30 cellular contexts compared by ENCODE assay signal in the genomic region with DNA sequence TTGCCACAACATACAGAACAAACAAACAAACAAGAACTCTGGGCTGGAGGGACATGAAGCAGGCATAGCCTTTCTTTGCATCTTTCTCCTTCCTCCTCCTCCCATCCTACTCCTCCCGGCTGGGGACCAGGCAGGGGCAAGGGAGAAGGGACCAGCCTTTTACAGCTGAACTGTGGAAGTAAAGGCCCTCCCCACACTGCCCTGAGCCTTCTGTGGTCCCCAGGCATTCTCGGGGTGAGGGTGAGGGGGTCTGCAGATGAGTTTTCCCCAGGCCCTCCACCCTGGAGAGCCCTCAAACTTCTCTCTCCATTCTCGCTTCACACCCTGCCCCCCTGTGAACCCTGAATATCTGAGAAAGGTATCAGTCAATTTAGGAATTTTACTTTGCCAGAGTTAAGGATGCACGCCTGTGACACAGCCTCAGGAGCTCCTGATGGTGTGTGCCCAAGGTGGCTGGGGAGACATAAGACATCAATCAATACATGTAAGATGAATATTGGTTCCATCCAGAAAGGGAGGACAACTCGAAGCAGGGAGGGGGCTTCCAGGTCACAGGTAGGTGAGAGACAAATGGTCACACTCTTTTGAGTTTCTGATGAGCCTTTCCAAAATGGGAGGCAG.
A peak's percentile ranks its signal among the peaks of the same experiment; 100 is the strongest.
DNase-seq lines count a peak whose midpoint lies in the region; ATAC-seq and TF ChIP-seq lines count a peak whose summit lies in the region.
"Had no signal": no experiment of that assay in that cellular context is flagged by ENCODE, and none has a peak within 500 bp of the region (broad histone marks: within the 10 kb centered on the region; RNA-seq: fewer than 3 reads in every experiment).

No MANE protein-coding gene starts in this region.

- peaks cover 4% of the 10 kb centered on the region for H4K20me1 ChIP-seq in IMR-90 (ENCODE audit: insufficient read depth, low read length)

- CTCF ChIA-PET in IMR-90 (lab: Yijun Ruan, JAX), result interaction anchor here (1.1 kb wide), 1 partner anchor 13 kb away, joined by 4 read pairs; no protein-coding TSS in a partner anchor

- H2BK120ac ChIP-seq in IMR-90 (ENCODE audit: low read depth, low read length), result no peak overlapping the region

- peak overlapping the region; percentile 66 for H2AK9ac ChIP-seq in IMR-90 (replicated peaks; ENCODE audit: low read depth, low read length, poor library complexity)

- TF ChIP-seq POLR2A in IMR-90 (IDR thresholded peaks at IDR 0.05; ENCODE audit: low read depth, low read length) (no peak), esophagus muscularis mucosa (IDR thresholded peaks at IDR 0.05; ENCODE audit: low read depth) (no peak)

- no peak overlapping the region; the same call in 1 of the 2 replicates for H2AK5ac ChIP-seq in IMR-90 (ENCODE audit: low read depth, low read length)

- no peak overlapping the region for H3K18ac ChIP-seq in IMR-90 (ENCODE audit: low read depth, low read length)

- no peak for TF ChIP-seq EP300 in esophagus muscularis mucosa (IDR thresholded peaks at IDR 0.05)

- no peaks in the 10 kb centered on the region for H3K36me3 Mint-ChIP-seq in type B pancreatic cell

- H3K36me3 ChIP-seq in right atrium auricular region, result no peaks in the 10 kb centered on the region
- no peaks in the 10 kb centered on the region for H3K36me3 ChIP-seq in IMR-90 (ENCODE audit: control insufficient read depth, insufficient read depth, low read length)
- no peaks in the 10 kb centered on the region for H3K36me3 ChIP-seq in esophagus muscularis mucosa
- no peaks in the 10 kb centered on the region for H3K36me3 ChIP-seq in WERI-Rb-1
- H3K36me3 ChIP-seq: BE2C, sigmoid colon, thoracic aorta had no signal

- DNase-seq in right atrium auricular region (ENCODE audit: low spot score) (peak; percentile 50), left ventricle myocardium superior (no peak), IMR-90 (no peak), esophagus muscularis mucosa (ENCODE audit: extremely low spot score) (peak; percentile 87), type B pancreatic cell (ENCODE audit: extremely low spot score, unreplicated experiment) (peak; percentile 58), WERI-Rb-1 (no peak)
- DNase-seq: ACHN; activated CD4-positive, alpha-beta T cell treated with anti-CD3 and anti-CD28 coated beads for 36 hours; activated CD8-positive, alpha-beta memory T cell treated with anti-CD3 and anti-CD28 coated beads for 24 hours; activated gamma-delta T cell; activated T-cell treated with anti-CD3 and anti-CD28 coated beads, Interleukin-2, amount 50 U/mL, for 1 hour; BE2C; cerebellar nuclear complex; COR-L47; DMS53; effector CD4-positive, alpha-beta T cell; GF-D8; KBM-7; kidney; mammary epithelial cell; NCI-H1105 treated with DMSO at 0.1 percent for 48 hours; NCI-H1930; sigmoid colon; stimulated activated CD4-positive, alpha-beta T cell treated with anti-CD3 and anti-CD28 coated beads, Interleukin-15, amount 100 ng/mL, for 24 hours; stimulated activated naive CD4-positive, alpha-beta T cell had no signal

- ATAC-seq in left ventricle myocardium superior (no peak), IMR-90 (ENCODE audit: low read depth) (no peak), HG03457 (IDR thresholded peaks at IDR 0.05; ENCODE audit: unreplicated experiment) (no peak), GM18861 (IDR thresholded peaks at IDR 0.05; ENCODE audit: unreplicated experiment) (no peak)
- ATAC-seq: activated CD4-positive, alpha-beta T cell treated with anti-CD3 and anti-CD28 coated beads for 36 hours had no signal

- no peak overlapping the region for H2AFZ ChIP-seq in IMR-90 (replicated peaks; ENCODE audit: low read length, poor library complexity)

- peak overlapping the region; percentile 75; the same call in 1 of the 2 replicates for H3K14ac ChIP-seq in IMR-90 (replicated peaks; ENCODE audit: low read depth, low read length)

- no peak overlapping the region for H3K4ac ChIP-seq in IMR-90 (ENCODE audit: low read depth, low read length)

- no peak overlapping the region for H4K91ac ChIP-seq in IMR-90 (ENCODE audit: insufficient read depth, low read depth, low read length)

- no peak overlapping the region for H4K5ac ChIP-seq in IMR-90 (ENCODE audit: low read depth, low read length)

- no peak for TF ChIP-seq RAD21 in IMR-90 (IDR thresholded peaks at IDR 0.05; ENCODE audit: low read length)

- no peak overlapping the region; the same call in 1 of the 2 replicates for H3K56ac ChIP-seq in IMR-90 (ENCODE audit: extremely low read depth, insufficient read depth, low read length)

- H3K4me2 ChIP-seq in IMR-90 (ENCODE audit: low read depth, low read length), result no peak overlapping the region

- peak overlapping the region; percentile 87 for H3K27ac ChIP-seq in right atrium auricular region
- H3K27ac ChIP-seq in IMR-90 (ENCODE audit: insufficient read depth, low read length), result no peak overlapping the region
- H3K27ac ChIP-seq in esophagus muscularis mucosa (replicated peaks in 1 of 4), result peak overlapping the region in 3 of 4 donors; percentile 56 to 84 (median 72)
- H3K27ac ChIP-seq in WERI-Rb-1, result no peak overlapping the region
- H3K27ac ChIP-seq: RWPE1, SK-N-MC had no signal

- POLR2A ChIA-PET in IMR-90 (lab: Charles Lee; ENCODE audit: unreplicated experiment), result no interaction called here

- H3K4me3 ChIP-seq in right atrium auricular region (no peak overlapping the region), IMR-90 (ENCODE audit: insufficient read depth, low read depth, low read length) (no peak overlapping the region), esophagus muscularis mucosa (no peak overlapping the region), WERI-Rb-1 (ENCODE audit: low read depth, low read length) (no peak overlapping the region)
- H3K4me3 ChIP-seq: sigmoid colon, thoracic aorta had no signal

- TF ChIP-seq CTCF in right atrium auricular region (IDR thresholded peaks at IDR 0.05), result no peak
- no peak for TF ChIP-seq CTCF in IMR-90 (conservative IDR thresholded peaks at IDR 0.05; ENCODE audit: low read depth, low read length)
- no peak for TF ChIP-seq CTCF in esophagus muscularis mucosa (IDR thresholded peaks at IDR 0.05)
- no peak for TF ChIP-seq CTCF in type B pancreatic cell (conservative IDR thresholded peaks at IDR 0.05)
- no peak for TF ChIP-seq CTCF in WERI-Rb-1 (IDR thresholded peaks at IDR 0.05; ENCODE audit: low read depth, low read length)

- H3K4me1 ChIP-seq in right atrium auricular region, result peaks cover 0 to 43% of the 10 kb centered on the region in 2 donors
- peaks cover 5% of the 10 kb centered on the region for H3K4me1 ChIP-seq in IMR-90 (ENCODE audit: control insufficient read depth, insufficient read depth, low read length)
- H3K4me1 ChIP-seq in esophagus muscularis mucosa, result peaks cover 15 to 34% (median 22%) of the 10 kb centered on the region in 4 donors
- H3K4me1 ChIP-seq: BE2C had no signal

- H3K9me1 ChIP-seq in IMR-90 (ENCODE audit: insufficient read depth, low read length), result no peaks in the 10 kb centered on the region; the same call in none of the 2 replicates

- no peaks in the 10 kb centered on the region for H3K9me3 Mint-ChIP-seq in type B pancreatic cell

- H2BK15ac ChIP-seq in IMR-90 (ENCODE audit: low read depth, low read length), result no peak overlapping the region

- H3K27me3 ChIP-seq in right atrium auricular region (no peaks in the 10 kb centered on the region), IMR-90 (ENCODE audit: control insufficient read depth, insufficient read depth, low read length) (no peaks in the 10 kb centered on the region), esophagus muscularis mucosa (no peaks in the 10 kb centered on the region), WERI-Rb-1 (ENCODE audit: insufficient read depth, low read depth, severe bottlenecking) (no peaks in the 10 kb centered on the region)
- H3K27me3 ChIP-seq: sigmoid colon had no signal

- H3K27ac Mint-ChIP-seq in type B pancreatic cell, result no peak overlapping the region
- H3K27ac Mint-ChIP-seq: activated CD4-positive, alpha-beta T cell treated with anti-CD3 and anti-CD28 coated beads for 36 hours had no signal

- peaks cover 53% of the 10 kb centered on the region for H3K27me3 Mint-ChIP-seq in type B pancreatic cell

- H3K79me1 ChIP-seq in IMR-90 (ENCODE audit: low read depth in 1 of 2, low read length in 2 of 2), result no peaks in the 10 kb centered on the region

- peaks cover 31% of the 10 kb centered on the region for H3K4me1 Mint-ChIP-seq in type B pancreatic cell (ENCODE audit: unreplicated experiment)

- in situ Hi-C loops in IMR-90 (cut with MboI; ENCODE audit: low sequenced_read_pairs), result no loop called here

- no peaks in the 10 kb centered on the region for H3K9me3 ChIP-seq in right atrium auricular region
- no peaks in the 10 kb centered on the region for H3K9me3 ChIP-seq in IMR-90 (ENCODE audit: control insufficient read depth, insufficient read depth, low read length)
- no peaks in the 10 kb centered on the region for H3K9me3 ChIP-seq in esophagus muscularis mucosa
- no peaks in the 10 kb centered on the region for H3K9me3 ChIP-seq in WERI-Rb-1 (ENCODE audit: severe bottlenecking)
- H3K9me3 ChIP-seq: BE2C, sigmoid colon, thoracic aorta had no signal

- no CpG with 5 or more reads among the region's 5 CpGs for WGBS in IMR-90 (ENCODE audit: extremely low coverage in 2 of 2, insufficient read length in 1 of 2), 2 experiments
- WGBS in esophagus muscularis mucosa, result 71% methylated on average over 5 of the region's 5 CpGs

- H2BK5ac ChIP-seq in IMR-90 (ENCODE audit: low read depth, low read length, poor library complexity, severe bottlenecking), result no peak overlapping the region

- BruUV-seq in IMR-90 (replicated peaks; lab: Mats Ljungman, UMichigan), result no TSS peak

- intact Hi-C loops in left ventricle myocardium superior (cut with micrococcal nuclease), result no loop called here
- intact Hi-C loops in IMR-90 (cut with micrococcal nuclease), result no loop called here
- intact Hi-C loops in esophagus muscularis mucosa (cut with DNase I), result no loop called here

- H3K23ac ChIP-seq in IMR-90 (ENCODE audit: low read depth, low read length), result no peak overlapping the region

- 0 out of 2 replicates have a peak overlapping the region, but pooled peaks have one; percentile 44 for H2BK20ac ChIP-seq in IMR-90 (ENCODE audit: low read depth, low read length)

- no peak overlapping the region for H3K4me3 Mint-ChIP-seq in type B pancreatic cell
- H3K4me3 Mint-ChIP-seq: activated CD4-positive, alpha-beta T cell treated with anti-CD3 and anti-CD28 coated beads for 36 hours had no signal

- no peak overlapping the region for H3K9ac ChIP-seq in IMR-90 (ENCODE audit: low read depth, low read length)

- dilution Hi-C loops in IMR-90 (cut with HindIII; ENCODE audit: low sequenced_read_pairs, unreplicated experiment), result no loop called here

- H4K8ac ChIP-seq in IMR-90 (ENCODE audit: low read depth in 2 of 2, low read length in 2 of 2), result no peak overlapping the region

TF ChIP-seq in IMR-90, 13 proteins besides CTCF, POLR2A, EP300 and RAD21:
- TF ChIP-seq NFE2L2 (IDR thresholded peaks at IDR 0.05; ENCODE audit: low read depth, low read length) (no peak), MXI1 (IDR thresholded peaks at IDR 0.05; ENCODE audit: borderline replicate concordance, low read depth, low read length) (no peak)
TF ChIP-seq in IMR-90: peak in this region for 0.

Comparison
In these comparisons a context has a peak if more than half of its experiments do, and no peak if none do; other contexts are left out.
1. DNase-seq: peak in right atrium auricular region (single experiment), esophagus muscularis mucosa (single experiment) and type B pancreatic cell (single experiment); none in left ventricle myocardium superior (single experiment), IMR-90 (single experiment) and WERI-Rb-1 (single experiment).
2. H3K27ac ChIP-seq: peak in right atrium auricular region (2 of 2) and esophagus muscularis mucosa (3 of 4); none in IMR-90 (single experiment) and WERI-Rb-1 (single experiment).